Comparison of ENCODE assay signal across 9 cellular contexts in genomic region chr19:35755160-35755549, GRCh38. TPM values are rescaled to one million over a fixed set of nuclear protein-coding genes. Genes with fewer than 3 reads are reported as not detected.
DNase-seq lines count a peak whose midpoint lies in the region; ATAC-seq and TF ChIP-seq lines count a peak whose summit lies in the region.
"Had no signal": no experiment of that assay in that cellular context is flagged by ENCODE, and none has a peak within 500 bp of the region (broad histone marks: within the 10 kb centered on the region; RNA-seq: fewer than 3 reads in every experiment).

No MANE protein-coding gene starts in this region.

- no peaks in the 10 kb centered on the region for H3K9me3 ChIP-seq in CD4-positive, alpha-beta T cell (ENCODE audit: control insufficient read depth, low read length)
- H3K9me3 ChIP-seq in gastroesophageal sphincter (no peaks in the 10 kb centered on the region), psoas muscle (no peaks in the 10 kb centered on the region)

- H3K27ac Mint-ChIP-seq in CD4-positive, alpha-beta T cell: no peak overlapping the region
- H3K27ac Mint-ChIP-seq in T-cell (no peak overlapping the region), immature natural killer cell (peak overlapping the region in 1 of 6 donors; percentile 26)

- peaks cover 0 to 46% of the 10 kb centered on the region in 2 donors for H3K36me3 ChIP-seq in gastroesophageal sphincter
- H3K36me3 ChIP-seq in psoas muscle (ENCODE audit: insufficient read depth in 1 of 2, low read depth in 1 of 2): peaks cover 0 to 24% of the 10 kb centered on the region in 2 donors

- 10 to 37% methylated on average over 4 to 6 of the region's 16 CpGs for WGBS in gastroesophageal sphincter (ENCODE audit: low coverage in 1 of 2), 2 donors
- 12 to 31% (median 15%) methylated on average over 11 to 16 of the region's 16 CpGs for WGBS in psoas muscle, 3 donors

- CTCF ChIA-PET in CD4-positive, alpha-beta T cell (lab: Charles Lee): no interaction called here
- CTCF ChIA-PET in T-cell (lab: Charles Lee): no interaction called here

- peak in 1 of 2 donors; percentile 12 for TF ChIP-seq POLR2A in gastroesophageal sphincter (IDR thresholded peaks at IDR 0.05)

- H3K36me3 Mint-ChIP-seq in CD4-positive, alpha-beta T cell (ENCODE audit: low read depth): peaks cover 34% of the 10 kb centered on the region
- peaks cover 13% of the 10 kb centered on the region for H3K36me3 Mint-ChIP-seq in T-cell
- peaks cover 0 to 19% (median 3%) of the 10 kb centered on the region in 3 donors for H3K36me3 Mint-ChIP-seq in immature natural killer cell

- peaks cover 15% of the 10 kb centered on the region for H3K27me3 Mint-ChIP-seq in CD4-positive, alpha-beta T cell
- H3K27me3 Mint-ChIP-seq in T-cell (peaks cover 7 to 10% of the 10 kb centered on the region in 2 donors), immature natural killer cell (ENCODE audit: low read depth in 3 of 3) (peaks cover 7 to 12% (median 9%) of the 10 kb centered on the region in 3 donors)

- POLR2A ChIA-PET in CD4-positive, alpha-beta T cell (lab: Charles Lee): interaction anchor here (1.0 kb wide), 1 partner anchor 11 kb away, joined by 3 read pairs; no protein-coding TSS in a partner anchor
- POLR2A ChIA-PET in T-cell (lab: Charles Lee): no interaction called here

- no peaks in the 10 kb centered on the region for H3K27me3 ChIP-seq in CD4-positive, alpha-beta T cell (ENCODE audit: control insufficient read depth, insufficient read depth, low read length)
- H3K27me3 ChIP-seq in gastroesophageal sphincter: no peaks in the 10 kb centered on the region
- H3K27me3 ChIP-seq in psoas muscle (ENCODE audit: insufficient read depth in 3 of 3, low read length in 2 of 3): no peaks in the 10 kb centered on the region

- DNase-seq in CD4-positive, alpha-beta T cell: no peak
- DNase-seq in T-cell (no peak), psoas muscle (no peak), COLO668 (lab: John Stamatoyannopoulos, UW; ENCODE audit: unreplicated experiment) (no peak), immature natural killer cell (no peak), amygdala (lab: John Stamatoyannopoulos, UW) (no peak)
- DNase-seq: activated gamma-delta T cell had no signal

- peaks cover 41% of the 10 kb centered on the region for H3K4me1 Mint-ChIP-seq in CD4-positive, alpha-beta T cell (ENCODE audit: low read depth)
- H3K4me1 Mint-ChIP-seq in T-cell (peaks cover 31 to 46% (median 36%) of the 10 kb centered on the region in 3 donors), immature natural killer cell (peaks cover 26 to 32% of the 10 kb centered on the region in 2 donors)

- H3K4me3 ChIP-seq in gastroesophageal sphincter (peak overlapping the region; percentile 14 to 81), psoas muscle (peak overlapping the region; percentile 83)

- H3K27ac ChIP-seq in CD4-positive, alpha-beta T cell (ENCODE audit: low read depth, low read length): no peak overlapping the region
- H3K27ac ChIP-seq in gastroesophageal sphincter (peak overlapping the region; percentile 93 to 99 (median 96)), psoas muscle (peak overlapping the region; percentile 94)

- TF ChIP-seq EP300 in gastroesophageal sphincter (IDR thresholded peaks at IDR 0.05): no peak

- no peak for TF ChIP-seq CTCF in CD4-positive, alpha-beta T cell (IDR thresholded peaks at IDR 0.05)
- TF ChIP-seq CTCF in gastroesophageal sphincter (IDR thresholded peaks at IDR 0.05): no peak
- TF ChIP-seq CTCF in psoas muscle (IDR thresholded peaks at IDR 0.05): no peak

- intact Hi-C loops in CD4-positive, alpha-beta T cell (cut with DNase I, micrococcal nuclease): loop anchor here (5.0 to 10.0 kb wide), 5 partner anchors 38 to 930 kb away; partner anchors contain the start of genes COX6B1 (in 1 of the 2), ETV2 (in 1 of the 2), KMT2B (in 1 of the 2) and ZNF567 (in 1 of the 2)
- intact Hi-C loops in psoas muscle (cut with DNase I): loop anchor here in 1 of 2 donors (5.0 kb wide), 1 partner anchor 177 kb away; no protein-coding TSS in a partner anchor

- no peaks in the 10 kb centered on the region for H3K9me3 Mint-ChIP-seq in CD4-positive, alpha-beta T cell
- H3K9me3 Mint-ChIP-seq in T-cell (no peaks in the 10 kb centered on the region), immature natural killer cell (no peaks in the 10 kb centered on the region)

- no peak for ATAC-seq in CD4-positive, alpha-beta T cell (ENCODE audit: poor library complexity)
- ATAC-seq in T-cell (replicated peaks in 1 of 4): no peak
- ATAC-seq in gastroesophageal sphincter: no peak
- no peak for ATAC-seq in psoas muscle
- ATAC-seq in HG03439 (IDR thresholded peaks at IDR 0.05; ENCODE audit: unreplicated experiment): no peak

- peak overlapping the region; percentile 80 for H3K4me3 Mint-ChIP-seq in CD4-positive, alpha-beta T cell
- peak overlapping the region; percentile 29 to 60 (median 52) for H3K4me3 Mint-ChIP-seq in T-cell
- H3K4me3 Mint-ChIP-seq in immature natural killer cell: peak overlapping the region in 1 of 5 donors; percentile 33

- H3K4me1 ChIP-seq in gastroesophageal sphincter (peaks cover 0 to 72% (median 31%) of the 10 kb centered on the region in 3 donors), psoas muscle (peaks cover 14% of the 10 kb centered on the region)

RNA-seq across cellular contexts. Expression of gene HSPB6, which starts 1.7 kb away (rescaled TPM):
- not detected for total RNA-seq in CD4-positive, alpha-beta T cell
- total RNA-seq in T-cell (under 1 TPM in 3 of 5 donors, not detected in 2; 0.44 to 0.69 (median 0.51) TPM), gastroesophageal sphincter (100 to 1,000 TPM in 2 of 4 donors, 10 to 100 TPM in 2; 44.9 to 119 (median 96.6) TPM), psoas muscle (1,000 to 10,000 TPM in 1 of 4 donors, 100 to 1,000 TPM in 3; 656 to 1,308 (median 674) TPM)
- polyA plus RNA-seq in psoas muscle (100 to 1,000 TPM; 303 to 719 (median 476) TPM), immature natural killer cell (not detected)

RNA-seq across cellular contexts. Expression of gene PROSER3, which starts 2.8 kb away (rescaled TPM):
- 10 to 100 TPM; 19.4 to 22.6 TPM for total RNA-seq in CD4-positive, alpha-beta T cell
- total RNA-seq in T-cell (10 to 100 TPM; 31.3 to 52.1 (median 47.8) TPM), gastroesophageal sphincter (10 to 100 TPM; 10.1 to 17.1 (median 13.4) TPM), psoas muscle (10 to 100 TPM in 1 of 4 donors, 1 to 10 TPM in 3; 4.2 to 16.2 (median 9.0) TPM)
- polyA plus RNA-seq in psoas muscle (10 to 100 TPM in 1 of 3 donors, 1 to 10 TPM in 2; 4.6 to 14.2 (median 5.3) TPM), immature natural killer cell (1 to 10 TPM; 1.2 to 7.8 (median 2.2) TPM)

RNA-seq across cellular contexts. Expression of gene LIN37, which starts 6.8 kb away (rescaled TPM):
- 1 to 10 TPM; 4.8 to 6.0 TPM for total RNA-seq in CD4-positive, alpha-beta T cell
- 10 to 100 TPM; 11.8 to 23.6 (median 22.8) TPM for total RNA-seq in T-cell
- 10 to 100 TPM; 14.4 to 29.4 (median 18.7) TPM for total RNA-seq in gastroesophageal sphincter
- 10 to 100 TPM in 1 of 4 donors, 1 to 10 TPM in 3; 3.1 to 14.5 (median 7.9) TPM for total RNA-seq in psoas muscle
- polyA plus RNA-seq in psoas muscle: 10 to 100 TPM; 17.8 to 26.8 (median 23.1) TPM
- 10 to 100 TPM in 2 of 3 donors, 1 to 10 TPM in 1; 9.7 to 15.2 (median 12.6) TPM for polyA plus RNA-seq in immature natural killer cell

RNA-seq across cellular contexts. Expression of gene PSENEN, which starts 9.7 kb away (rescaled TPM):
- 1 to 10 TPM; 7.3 to 9.4 TPM for total RNA-seq in CD4-positive, alpha-beta T cell
- 10 to 100 TPM; 21.2 to 33.5 (median 24.5) TPM for total RNA-seq in T-cell
- 10 to 100 TPM; 20.4 to 35.7 (median 29.5) TPM for total RNA-seq in gastroesophageal sphincter
- total RNA-seq in psoas muscle: 10 to 100 TPM; 34.7 to 41.0 (median 36.7) TPM
- polyA plus RNA-seq in psoas muscle: 100 to 1,000 TPM in 1 of 3 donors, 10 to 100 TPM in 2; 61.6 to 116 (median 67.7) TPM
- polyA plus RNA-seq in immature natural killer cell: 100 to 1,000 TPM; 127 to 149 (median 129) TPM

RNA-seq across cellular contexts. Expression of gene U2AF1L4, which starts 9.9 kb away (rescaled TPM):
- total RNA-seq in CD4-positive, alpha-beta T cell: 10 to 100 TPM; 74.6 to 85.8 TPM
- total RNA-seq in T-cell: 10 to 100 TPM; 40.2 to 74.1 (median 49.3) TPM
- total RNA-seq in gastroesophageal sphincter: 10 to 100 TPM in 3 of 4 donors, 1 to 10 TPM in 1; 7.5 to 29.3 (median 23.7) TPM
- 10 to 100 TPM; 13.3 to 28.7 (median 19.6) TPM for total RNA-seq in psoas muscle
- polyA plus RNA-seq in psoas muscle: 10 to 100 TPM; 12.3 to 26.6 (median 13.6) TPM
- 10 to 100 TPM; 11.8 to 21.4 (median 15.8) TPM for polyA plus RNA-seq in immature natural killer cell

Comparison
In these comparisons a context has a peak if more than half of its experiments do, and no peak if none do; other contexts are left out.
1. RNA of gene HSPB6, which starts 1.7 kb away (total RNA-seq): 656 to 1,308 TPM in psoas muscle and 44.9 to 119 TPM in gastroesophageal sphincter; 0.44 to 0.69 TPM in T-cell and not detected in CD4-positive, alpha-beta T cell; every median in the first group is over 10 times any median in the second.